In genomic region chr5:78287169-78287568, GRCh38 we compare ENCODE assay signal across 16 cellular contexts. TPM values are rescaled to one million over a fixed set of nuclear protein-coding genes. Genes with fewer than 3 reads are reported as not detected.
DNase-seq lines count a peak whose midpoint lies in the region; ATAC-seq, FAIRE-seq and TF ChIP-seq lines count a peak whose summit lies in the region.
"Had no signal": no experiment of that assay in that cellular context is flagged by ENCODE, and none has a peak within 500 bp of the region (broad histone marks: within the 10 kb centered on the region; RNA-seq: fewer than 3 reads in every experiment).

No MANE protein-coding gene starts in this region.

- H3K27me3 Mint-ChIP-seq in astrocyte (ENCODE audit: low read depth, unreplicated experiment), result no peaks in the 10 kb centered on the region

- POLR2A ChIA-PET in HepG2 (lab: Yijun Ruan, JAX), result no interaction called here

- peaks cover 4% of the 10 kb centered on the region for H3K9me3 Mint-ChIP-seq in astrocyte (ENCODE audit: unreplicated experiment)

- H3K79me2 ChIP-seq in HepG2 (ENCODE audit: insufficient read depth, low read length) (peaks cover 91% of the 10 kb centered on the region), astrocyte (ENCODE audit: insufficient read depth, low read length) (peaks cover 98% of the 10 kb centered on the region), keratinocyte (ENCODE audit: control insufficient read depth, insufficient read depth, low read length) (peaks cover 81% of the 10 kb centered on the region)

- FAIRE-seq in HepG2 (lab: Jason Lieb, UNC) (no peak), astrocyte (lab: Jason Lieb, UNC) (no peak), keratinocyte (lab: Jason Lieb, UNC) (no peak)
- FAIRE-seq: GM12891 had no signal

- ATAC-seq in HepG2 (no peak), right lobe of liver (no peak), GM19455 (IDR thresholded peaks at IDR 0.05; ENCODE audit: unreplicated experiment) (no peak), GM21723 (IDR thresholded peaks at IDR 0.05; ENCODE audit: unreplicated experiment) (no peak)
- ATAC-seq: Right ventricle myocardium inferior had no signal

- no peaks in the 10 kb centered on the region for H3K9me1 ChIP-seq in keratinocyte (ENCODE audit: control insufficient read depth, extremely low read depth, insufficient read depth, low read length)

- H3K9me3 ChIP-seq in HepG2 (ENCODE audit: low read length) (no peaks in the 10 kb centered on the region), right lobe of liver (no peaks in the 10 kb centered on the region), astrocyte (ENCODE audit: insufficient read depth, low read depth, low read length) (no peaks in the 10 kb centered on the region), keratinocyte (ENCODE audit: control insufficient read depth, low read depth, low read length) (no peaks in the 10 kb centered on the region)

- no peak overlapping the region for H3K27ac Mint-ChIP-seq in astrocyte (ENCODE audit: unreplicated experiment)

- H4K20me1 ChIP-seq in HepG2 (ENCODE audit: insufficient read depth, low read length) (no peaks in the 10 kb centered on the region), astrocyte (ENCODE audit: insufficient read depth, low read length) (peaks cover 57% of the 10 kb centered on the region), keratinocyte (ENCODE audit: control insufficient read depth, extremely low read depth, insufficient read depth, low read length) (no peaks in the 10 kb centered on the region)

- CTCF ChIA-PET in HepG2 (lab: Yijun Ruan, JAX; ENCODE audit: low intra/inter-chr PET ratio, low total read pairs), result no interaction called here

- DNase-seq in HepG2 (ENCODE audit: low spot score), result no peak
- no peak for DNase-seq in right lobe of liver
- no peak for DNase-seq in astrocyte (ENCODE audit: low read depth)
- no peak for DNase-seq in keratinocyte (ENCODE audit: low read depth, low spot score)
- no peak for DNase-seq in islet precursor cell
- DNase-seq in nucleus accumbens (lab: John Stamatoyannopoulos, UW), result no peak
- DNase-seq: C1 segment of cervical spinal cord, DND-41, GDM1, NCI-H1048, NCI-H2227 treated with DMSO at 0.1 percent for 48 hours, NCI-H524 had no signal

- H3K9ac ChIP-seq in HepG2 (ENCODE audit: insufficient read depth, low read depth, low read length) (no peak overlapping the region), astrocyte (ENCODE audit: low read length) (no peak overlapping the region), keratinocyte (ENCODE audit: control insufficient read depth, extremely low read depth, insufficient read depth, low read length) (no peak overlapping the region)

- no TSS peak for BruUV-seq in HepG2 (replicated peaks; lab: Mats Ljungman, UMichigan)

- in situ Hi-C loops in HepG2 (cut with HindIII; ENCODE audit: extremely low pct_ligation_motif_present, low pct_unique_long_range_greater_than_20kb), result no loop called here

- H3K4me2 ChIP-seq in HepG2 (ENCODE audit: low read depth, low read length) (no peak overlapping the region), astrocyte (ENCODE audit: low read length) (no peak overlapping the region), keratinocyte (ENCODE audit: control insufficient read depth, extremely low read depth, insufficient read depth, low read depth, low read length) (peak overlapping the region; percentile 64)

- no peaks in the 10 kb centered on the region; a peak in 1 of 5 replicates for H3K36me3 ChIP-seq in HepG2 (replicated peaks in 1 of 2; ENCODE audit: control insufficient read depth in 1 of 2, insufficient read depth in 2 of 2, low read length in 2 of 2)
- no peaks in the 10 kb centered on the region for H3K36me3 ChIP-seq in right lobe of liver
- no peaks in the 10 kb centered on the region for H3K36me3 ChIP-seq in astrocyte (ENCODE audit: insufficient read depth, low read length)
- H3K36me3 ChIP-seq in keratinocyte (ENCODE audit: control insufficient read depth in 2 of 2, extremely low read depth in 1 of 2, insufficient read depth in 2 of 2, low read length in 2 of 2), result no peaks in the 10 kb centered on the region

- peaks cover 50% of the 10 kb centered on the region for H3K4me1 Mint-ChIP-seq in astrocyte (ENCODE audit: low read depth, unreplicated experiment)

- H2AFZ ChIP-seq in HepG2 (ENCODE audit: low read length) (no peak overlapping the region), astrocyte (ENCODE audit: low read depth, low read length) (no peak overlapping the region), keratinocyte (ENCODE audit: control insufficient read depth, low read length) (no peak overlapping the region)

- no peaks in the 10 kb centered on the region for H3K36me3 Mint-ChIP-seq in astrocyte (ENCODE audit: low read depth, unreplicated experiment)

- H3K4me3 Mint-ChIP-seq in astrocyte (ENCODE audit: unreplicated experiment), result no peak overlapping the region

- peaks cover 31% of the 10 kb centered on the region for H3K4me1 ChIP-seq in HepG2 (ENCODE audit: insufficient read depth, low read length)
- H3K4me1 ChIP-seq in right lobe of liver, result peaks cover 0 to 1% (median 0%) of the 10 kb centered on the region in 4 donors
- H3K4me1 ChIP-seq in astrocyte (ENCODE audit: insufficient read depth, low read length), result peaks cover 12% of the 10 kb centered on the region
- H3K4me1 ChIP-seq in keratinocyte (ENCODE audit: control insufficient read depth, extremely low read depth, insufficient read depth, low read length), result peaks cover 28% of the 10 kb centered on the region

- no peak overlapping the region for H3K27ac ChIP-seq in HepG2 (ENCODE audit: extremely low read length, insufficient read depth, low read length)
- no peak overlapping the region for H3K27ac ChIP-seq in right lobe of liver
- H3K27ac ChIP-seq in astrocyte (ENCODE audit: low read depth, low read length), result peak overlapping the region; percentile 59
- no peak overlapping the region for H3K27ac ChIP-seq in keratinocyte (ENCODE audit: control insufficient read depth, insufficient read depth, low read length)

- H3K4me3 ChIP-seq in HepG2 (replicated peaks in 1 of 3; ENCODE audit: insufficient read depth in 1 of 3, low read depth in 2 of 3, low read length in 3 of 3), result no peak overlapping the region
- no peak overlapping the region for H3K4me3 ChIP-seq in right lobe of liver
- no peak overlapping the region for H3K4me3 ChIP-seq in astrocyte (ENCODE audit: insufficient read depth, low read depth, low read length)
- no peak overlapping the region for H3K4me3 ChIP-seq in keratinocyte (ENCODE audit: control insufficient read depth in 2 of 3, extremely low read depth in 1 of 3, insufficient read depth in 2 of 3, low read depth in 1 of 3, low read length in 3 of 3)

- no peak for TF ChIP-seq RAD21 in HepG2 (CRISPR knock-in tag; IDR thresholded peaks at IDR 0.05)

- TF ChIP-seq EP300 in HepG2 (IDR thresholded peaks at IDR 0.05; ENCODE audit: low read depth in 2 of 2, low read length in 2 of 2), result no peak
- no peak for TF ChIP-seq EP300 in HepG2 (CRISPR knock-in tag; IDR thresholded peaks at IDR 0.05; ENCODE audit: borderline replicate concordance)

- TF ChIP-seq CTCF in HepG2 (CRISPR knock-in tag; IDR thresholded peaks at IDR 0.05), result no peak
- TF ChIP-seq CTCF in right lobe of liver (IDR thresholded peaks at IDR 0.05), result no peak
- no peak for TF ChIP-seq CTCF in astrocyte (IDR thresholded peaks at IDR 0.05; ENCODE audit: insufficient read depth, low read depth, low read length)
- TF ChIP-seq CTCF in keratinocyte (optimal IDR thresholded peaks at IDR 0.05 in 1 of 3, IDR thresholded peaks at IDR 0.05 in 1 of 3, conservative IDR thresholded peaks at IDR 0.05 in 1 of 3; ENCODE audit: extremely low read depth in 1 of 3, insufficient read depth in 2 of 3, low read length in 3 of 3), result no peak

- H3K27me3 ChIP-seq in HepG2 (ENCODE audit: control insufficient read depth in 1 of 2, insufficient read depth in 2 of 2, low read length in 2 of 2) (no peaks in the 10 kb centered on the region), right lobe of liver (no peaks in the 10 kb centered on the region), astrocyte (ENCODE audit: insufficient read depth, low read length) (no peaks in the 10 kb centered on the region), keratinocyte (ENCODE audit: control insufficient read depth, extremely low read depth, insufficient read depth, low read length) (no peaks in the 10 kb centered on the region)

- intact Hi-C loops in HepG2 (cut with micrococcal nuclease; ENCODE audit: unreplicated experiment) (no loop called here), right lobe of liver (cut with DNase I) (no loop called here)

- TF ChIP-seq POLR2A in HepG2 (IDR thresholded peaks at IDR 0.05; ENCODE audit: insufficient read depth in 1 of 2, low read depth in 2 of 2, low read length in 2 of 2) (no peak), right lobe of liver (IDR thresholded peaks at IDR 0.05) (no peak)

- dilution Hi-C loops in keratinocyte (cut with MboI; ENCODE audit: extremely low pct_ligation_motif_present, low sequenced_read_pairs), result no loop called here

RNA-seq across cellular contexts. Expression of gene AP3B1, which starts 7.3 kb away (rescaled TPM):
- 51.2 and 83.8 TPM in 2 replicates for total RNA-seq in HepG2 (2016; rRNA removed; fragmentation: Illumina TruSeq; extraction: Trizol)
- 19.0 and 26.0 TPM in 2 replicates for total RNA-seq in HepG2 (2016; cell fraction: cytosol; rRNA removed; fragmentation: Illumina TruSeq; extraction: Trizol; ENCODE audit: low read depth)
- total RNA-seq in HepG2 (2016; cell fraction: insoluble cytoplasmic fraction; rRNA removed; fragmentation: Illumina TruSeq; extraction: Trizol), result 45.8 and 80.1 TPM in 2 replicates
- 22.8 and 27.8 TPM in 2 replicates for total RNA-seq in HepG2 (2016; cell fraction: membrane; rRNA removed; fragmentation: Illumina TruSeq; extraction: Trizol)
- total RNA-seq in HepG2 (2016; cell fraction: nucleus; rRNA removed; fragmentation: Illumina TruSeq; extraction: Trizol), result 56.8 and 65.2 TPM in 2 replicates
- 29.4 and 37.7 TPM in 2 replicates for polyA plus RNA-seq in HepG2 (2011; rRNA removed)
- polyA plus RNA-seq in HepG2 (2011; cell fraction: cytosol; rRNA removed), result 21.3 and 33.2 TPM in 2 replicates
- 11.4 and 15.6 TPM in 2 replicates for polyA plus RNA-seq in HepG2 (2011; cell fraction: nucleus; rRNA removed)
- 24.5 and 32.4 TPM in 2 replicates for polyA plus RNA-seq in HepG2 (2012)
- 4.0 and 5.3 TPM in 2 replicates for polyA plus RNA-seq in HepG2 (2016; cell fraction: cytosol; fragmentation: Illumina TruSeq; extraction: Trizol; ENCODE audit: low read depth)
- polyA plus RNA-seq in HepG2 (2016; cell fraction: insoluble cytoplasmic fraction; fragmentation: Illumina TruSeq; extraction: Trizol; ENCODE audit: low read depth), result 69.2 and 81.5 TPM in 2 replicates
- 12.3 and 17.1 TPM in 2 replicates for polyA plus RNA-seq in HepG2 (2016; cell fraction: membrane; fragmentation: Illumina TruSeq; extraction: Trizol; ENCODE audit: low read depth)
- polyA plus RNA-seq in HepG2 (2016; cell fraction: nucleus; fragmentation: Illumina TruSeq; extraction: Trizol; ENCODE audit: insufficient read depth, low read depth), result 44.4 and 45.6 TPM in 2 replicates
- polyA minus RNA-seq in HepG2 (2011; rRNA and poly(A)+ RNA removed; ENCODE audit: low replicate concordance), result 29.0 and 31.4 TPM in 2 replicates
- polyA minus RNA-seq in HepG2 (2011; cell fraction: cytosol; rRNA and poly(A)+ RNA removed), result 24.6 and 25.0 TPM in 2 replicates
- polyA minus RNA-seq in HepG2 (2011; cell fraction: nucleus; rRNA and poly(A)+ RNA removed), result 109 and 111 TPM in 2 replicates
- 10 to 100 TPM; 11.4 to 17.9 (median 12.9) TPM for total RNA-seq in right lobe of liver
- 64.8 and 66.8 TPM in 2 replicates for total RNA-seq in astrocyte
- 40.1 to 65.1 TPM (median 57.4 TPM) in 3 replicates for polyA plus RNA-seq in keratinocyte
- polyA plus RNA-seq in keratinocyte (2011; ENCODE audit: low read depth), result 41.0 TPM
- polyA plus RNA-seq in keratinocyte (2011; cell fraction: cytosol; rRNA removed), result 38.4 and 79.1 TPM in 2 replicates
- polyA plus RNA-seq in keratinocyte (2011; cell fraction: nucleus; rRNA removed), result 61.9 and 72.3 TPM in 2 replicates
- 25.7 and 40.8 TPM in 2 replicates for polyA plus RNA-seq in keratinocyte (2012; ENCODE audit: low replicate concordance)
- polyA minus RNA-seq in keratinocyte, result 26.4 to 83.3 TPM (median 47.4 TPM) in 3 replicates
- 26.1 TPM for polyA minus RNA-seq in keratinocyte (2011; cell fraction: cytosol; rRNA and poly(A)+ RNA removed)
- 39.6 and 79.4 TPM in 2 replicates for polyA minus RNA-seq in keratinocyte (2011; cell fraction: nucleus; rRNA and poly(A)+ RNA removed)
